Comparison of ENCODE assay signal across 1 cellular context in the genomic region with DNA sequence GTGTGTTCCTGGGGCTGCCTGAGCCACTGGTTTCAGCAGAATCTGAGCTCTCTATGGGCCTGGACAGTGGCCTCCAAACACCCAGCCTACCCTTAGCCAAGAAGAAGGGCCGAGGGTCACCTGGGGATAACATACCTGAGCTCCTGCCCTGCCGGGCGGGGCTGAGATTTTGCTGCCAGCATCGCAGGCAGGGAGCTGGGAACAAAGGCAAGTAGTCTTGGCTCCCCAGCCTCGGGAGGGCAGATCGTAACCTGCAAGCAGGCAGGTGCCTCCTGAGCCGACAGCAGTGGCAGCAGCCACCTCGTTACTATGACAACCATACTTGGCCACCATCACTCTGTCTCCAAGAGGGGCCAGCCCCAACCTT.
TF ChIP-seq lines count a peak whose summit lies in the region.

No MANE protein-coding gene starts in this region.

TF ChIP-seq in HepG2, 621 proteins besides CTCF, POLR2A, EP300 and RAD21 (continued from another document and continues in another):
- TF ChIP-seq, protein P1, sequence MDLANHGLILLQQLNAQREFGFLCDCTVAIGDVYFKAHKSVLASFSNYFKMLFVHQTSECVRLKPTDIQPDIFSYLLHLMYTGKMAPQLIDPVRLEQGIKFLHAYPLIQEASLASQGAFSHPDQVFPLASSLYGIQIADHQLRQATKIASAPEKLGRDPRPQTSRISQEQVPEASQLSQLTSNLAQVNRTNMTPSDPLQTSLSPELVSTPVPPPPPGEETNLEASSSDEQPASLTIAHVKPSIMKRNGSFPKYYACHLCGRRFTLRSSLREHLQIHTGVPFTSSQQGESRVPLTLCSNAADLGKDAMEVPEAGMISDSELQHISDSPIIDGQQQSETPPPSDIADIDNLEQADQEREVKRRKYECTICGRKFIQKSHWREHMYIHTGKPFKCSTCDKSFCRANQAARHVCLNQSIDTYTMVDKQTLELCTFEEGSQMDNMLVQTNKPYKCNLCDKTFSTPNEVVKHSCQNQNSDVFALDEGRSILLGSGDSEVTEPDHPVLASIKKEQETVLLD (CRISPR knock-in tag; IDR thresholded peaks at IDR 0.05; ENCODE audit: low read depth) = 0 out of 2 replicates have a peak, but pooled peaks have one; percentile 37
- TF ChIP-seq RBFOX2 (IDR thresholded peaks at IDR 0.05; ENCODE audit: low read depth, low read length) (peak; percentile 73), CENPT (CRISPR knock-in tag; IDR thresholded peaks at IDR 0.05; ENCODE audit: low read depth) (no peak), ETV6 (CRISPR knock-in tag; conservative IDR thresholded peaks at IDR 0.05) (no peak), RXRA (CRISPR knock-in tag; IDR thresholded peaks at IDR 0.05) (peak; percentile 49; the same call in 1 of the 2 replicates), SMAD9 (CRISPR knock-in tag; IDR thresholded peaks at IDR 0.05) (0 out of 2 replicates have a peak, but pooled peaks have one; percentile 9), ZNF333 (CRISPR knock-in tag; IDR thresholded peaks at IDR 0.05; ENCODE audit: borderline replicate concordance) (peak; percentile 56; the same call in 1 of the 2 replicates), GFI1 (CRISPR knock-in tag; IDR thresholded peaks at IDR 0.05; ENCODE audit: borderline replicate concordance) (peak; percentile 69), YEATS4 (CRISPR knock-in tag; IDR thresholded peaks at IDR 0.05; ENCODE audit: borderline replicate concordance) (no peak; the same call in 1 of the 2 replicates), ETV5 (CRISPR knock-in tag; IDR thresholded peaks at IDR 0.05; ENCODE audit: borderline replicate concordance) (no peak), NKX3-1 (CRISPR knock-in tag; IDR thresholded peaks at IDR 0.05) (0 out of 2 replicates have a peak, but pooled peaks have one; percentile 37), ZNF777 (CRISPR knock-in tag; IDR thresholded peaks at IDR 0.05) (no peak), IRX3 (CRISPR knock-in tag; IDR thresholded peaks at IDR 0.05; ENCODE audit: borderline replicate concordance, low read depth) (peak; percentile 59; the same call in 1 of the 2 replicates), TAF1 (CRISPR knock-in tag; IDR thresholded peaks at IDR 0.05) (peak; percentile 8; the same call in 1 of the 2 replicates), ZNF33B (CRISPR knock-in tag; IDR thresholded peaks at IDR 0.05) (peak; percentile 10), YY1 (IDR thresholded peaks at IDR 0.05; ENCODE audit: insufficient read depth, insufficient replicate concordance, low read depth, low read length) (peak; percentile 27), ZFX (CRISPR knock-in tag; IDR thresholded peaks at IDR 0.05; ENCODE audit: low read depth) (peak; percentile 51; the same call in 1 of the 2 replicates), ZNF382 (CRISPR knock-in tag; IDR thresholded peaks at IDR 0.05; ENCODE audit: borderline replicate concordance) (no peak), ZNF501 (CRISPR knock-in tag; IDR thresholded peaks at IDR 0.05) (peak; percentile 36; the same call in 1 of the 2 replicates), ZNF839 (CRISPR knock-in tag; IDR thresholded peaks at IDR 0.05; ENCODE audit: borderline replicate concordance) (0 out of 2 replicates have a peak, but pooled peaks have one; percentile 44), ZNF24 (IDR thresholded peaks at IDR 0.05) (no peak), U2AF2 (IDR thresholded peaks at IDR 0.05; ENCODE audit: low read depth, low read length) (peak; percentile 81; the same call in 1 of the 2 replicates)
- TF ChIP-seq, protein P2, sequence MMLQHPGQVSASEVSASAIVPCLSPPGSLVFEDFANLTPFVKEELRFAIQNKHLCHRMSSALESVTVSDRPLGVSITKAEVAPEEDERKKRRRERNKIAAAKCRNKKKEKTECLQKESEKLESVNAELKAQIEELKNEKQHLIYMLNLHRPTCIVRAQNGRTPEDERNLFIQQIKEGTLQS (CRISPR knock-in tag; IDR thresholded peaks at IDR 0.05) = no peak
- TF ChIP-seq, protein P3, sequence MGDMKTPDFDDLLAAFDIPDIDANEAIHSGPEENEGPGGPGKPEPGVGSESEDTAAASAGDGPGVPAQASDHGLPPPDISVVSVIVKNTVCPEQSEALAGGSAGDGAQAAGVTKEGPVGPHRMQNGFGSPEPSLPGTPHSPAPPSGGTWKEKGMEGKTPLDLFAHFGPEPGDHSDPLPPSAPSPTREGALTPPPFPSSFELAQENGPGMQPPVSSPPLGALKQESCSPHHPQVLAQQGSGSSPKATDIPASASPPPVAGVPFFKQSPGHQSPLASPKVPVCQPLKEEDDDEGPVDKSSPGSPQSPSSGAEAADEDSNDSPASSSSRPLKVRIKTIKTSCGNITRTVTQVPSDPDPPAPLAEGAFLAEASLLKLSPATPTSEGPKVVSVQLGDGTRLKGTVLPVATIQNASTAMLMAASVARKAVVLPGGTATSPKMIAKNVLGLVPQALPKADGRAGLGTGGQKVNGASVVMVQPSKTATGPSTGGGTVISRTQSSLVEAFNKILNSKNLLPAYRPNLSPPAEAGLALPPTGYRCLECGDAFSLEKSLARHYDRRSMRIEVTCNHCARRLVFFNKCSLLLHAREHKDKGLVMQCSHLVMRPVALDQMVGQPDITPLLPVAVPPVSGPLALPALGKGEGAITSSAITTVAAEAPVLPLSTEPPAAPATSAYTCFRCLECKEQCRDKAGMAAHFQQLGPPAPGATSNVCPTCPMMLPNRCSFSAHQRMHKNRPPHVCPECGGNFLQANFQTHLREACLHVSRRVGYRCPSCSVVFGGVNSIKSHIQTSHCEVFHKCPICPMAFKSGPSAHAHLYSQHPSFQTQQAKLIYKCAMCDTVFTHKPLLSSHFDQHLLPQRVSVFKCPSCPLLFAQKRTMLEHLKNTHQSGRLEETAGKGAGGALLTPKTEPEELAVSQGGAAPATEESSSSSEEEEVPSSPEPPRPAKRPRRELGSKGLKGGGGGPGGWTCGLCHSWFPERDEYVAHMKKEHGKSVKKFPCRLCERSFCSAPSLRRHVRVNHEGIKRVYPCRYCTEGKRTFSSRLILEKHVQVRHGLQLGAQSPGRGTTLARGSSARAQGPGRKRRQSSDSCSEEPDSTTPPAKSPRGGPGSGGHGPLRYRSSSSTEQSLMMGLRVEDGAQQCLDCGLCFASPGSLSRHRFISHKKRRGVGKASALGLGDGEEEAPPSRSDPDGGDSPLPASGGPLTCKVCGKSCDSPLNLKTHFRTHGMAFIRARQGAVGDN (CRISPR knock-in tag; IDR thresholded peaks at IDR 0.05) = peak; percentile 87
- TF ChIP-seq, protein P4, sequence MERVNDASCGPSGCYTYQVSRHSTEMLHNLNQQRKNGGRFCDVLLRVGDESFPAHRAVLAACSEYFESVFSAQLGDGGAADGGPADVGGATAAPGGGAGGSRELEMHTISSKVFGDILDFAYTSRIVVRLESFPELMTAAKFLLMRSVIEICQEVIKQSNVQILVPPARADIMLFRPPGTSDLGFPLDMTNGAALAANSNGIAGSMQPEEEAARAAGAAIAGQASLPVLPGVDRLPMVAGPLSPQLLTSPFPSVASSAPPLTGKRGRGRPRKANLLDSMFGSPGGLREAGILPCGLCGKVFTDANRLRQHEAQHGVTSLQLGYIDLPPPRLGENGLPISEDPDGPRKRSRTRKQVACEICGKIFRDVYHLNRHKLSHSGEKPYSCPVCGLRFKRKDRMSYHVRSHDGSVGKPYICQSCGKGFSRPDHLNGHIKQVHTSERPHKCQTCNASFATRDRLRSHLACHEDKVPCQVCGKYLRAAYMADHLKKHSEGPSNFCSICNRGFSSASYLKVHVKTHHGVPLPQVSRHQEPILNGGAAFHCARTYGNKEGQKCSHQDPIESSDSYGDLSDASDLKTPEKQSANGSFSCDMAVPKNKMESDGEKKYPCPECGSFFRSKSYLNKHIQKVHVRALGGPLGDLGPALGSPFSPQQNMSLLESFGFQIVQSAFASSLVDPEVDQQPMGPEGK (CRISPR knock-in tag; IDR thresholded peaks at IDR 0.05) = no peak
- TF ChIP-seq, protein P5, sequence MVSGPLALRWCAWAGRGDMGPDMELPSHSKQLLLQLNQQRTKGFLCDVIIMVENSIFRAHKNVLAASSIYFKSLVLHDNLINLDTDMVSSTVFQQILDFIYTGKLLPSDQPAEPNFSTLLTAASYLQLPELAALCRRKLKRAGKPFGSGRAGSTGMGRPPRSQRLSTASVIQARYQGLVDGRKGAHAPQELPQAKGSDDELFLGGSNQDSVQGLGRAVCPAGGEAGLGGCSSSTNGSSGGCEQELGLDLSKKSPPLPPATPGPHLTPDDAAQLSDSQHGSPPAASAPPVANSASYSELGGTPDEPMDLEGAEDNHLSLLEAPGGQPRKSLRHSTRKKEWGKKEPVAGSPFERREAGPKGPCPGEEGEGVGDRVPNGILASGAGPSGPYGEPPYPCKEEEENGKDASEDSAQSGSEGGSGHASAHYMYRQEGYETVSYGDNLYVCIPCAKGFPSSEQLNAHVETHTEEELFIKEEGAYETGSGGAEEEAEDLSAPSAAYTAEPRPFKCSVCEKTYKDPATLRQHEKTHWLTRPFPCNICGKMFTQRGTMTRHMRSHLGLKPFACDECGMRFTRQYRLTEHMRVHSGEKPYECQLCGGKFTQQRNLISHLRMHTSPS (CRISPR knock-in tag; IDR thresholded peaks at IDR 0.05; ENCODE audit: low read depth) = no peak
- TF ChIP-seq, protein P6, sequence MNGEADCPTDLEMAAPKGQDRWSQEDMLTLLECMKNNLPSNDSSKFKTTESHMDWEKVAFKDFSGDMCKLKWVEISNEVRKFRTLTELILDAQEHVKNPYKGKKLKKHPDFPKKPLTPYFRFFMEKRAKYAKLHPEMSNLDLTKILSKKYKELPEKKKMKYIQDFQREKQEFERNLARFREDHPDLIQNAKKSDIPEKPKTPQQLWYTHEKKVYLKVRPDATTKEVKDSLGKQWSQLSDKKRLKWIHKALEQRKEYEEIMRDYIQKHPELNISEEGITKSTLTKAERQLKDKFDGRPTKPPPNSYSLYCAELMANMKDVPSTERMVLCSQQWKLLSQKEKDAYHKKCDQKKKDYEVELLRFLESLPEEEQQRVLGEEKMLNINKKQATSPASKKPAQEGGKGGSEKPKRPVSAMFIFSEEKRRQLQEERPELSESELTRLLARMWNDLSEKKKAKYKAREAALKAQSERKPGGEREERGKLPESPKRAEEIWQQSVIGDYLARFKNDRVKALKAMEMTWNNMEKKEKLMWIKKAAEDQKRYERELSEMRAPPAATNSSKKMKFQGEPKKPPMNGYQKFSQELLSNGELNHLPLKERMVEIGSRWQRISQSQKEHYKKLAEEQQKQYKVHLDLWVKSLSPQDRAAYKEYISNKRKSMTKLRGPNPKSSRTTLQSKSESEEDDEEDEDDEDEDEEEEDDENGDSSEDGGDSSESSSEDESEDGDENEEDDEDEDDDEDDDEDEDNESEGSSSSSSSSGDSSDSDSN (CRISPR knock-in tag; IDR thresholded peaks at IDR 0.05) = peak; percentile 13; the same call in 1 of the 2 replicates
- TF ChIP-seq, protein P7, sequence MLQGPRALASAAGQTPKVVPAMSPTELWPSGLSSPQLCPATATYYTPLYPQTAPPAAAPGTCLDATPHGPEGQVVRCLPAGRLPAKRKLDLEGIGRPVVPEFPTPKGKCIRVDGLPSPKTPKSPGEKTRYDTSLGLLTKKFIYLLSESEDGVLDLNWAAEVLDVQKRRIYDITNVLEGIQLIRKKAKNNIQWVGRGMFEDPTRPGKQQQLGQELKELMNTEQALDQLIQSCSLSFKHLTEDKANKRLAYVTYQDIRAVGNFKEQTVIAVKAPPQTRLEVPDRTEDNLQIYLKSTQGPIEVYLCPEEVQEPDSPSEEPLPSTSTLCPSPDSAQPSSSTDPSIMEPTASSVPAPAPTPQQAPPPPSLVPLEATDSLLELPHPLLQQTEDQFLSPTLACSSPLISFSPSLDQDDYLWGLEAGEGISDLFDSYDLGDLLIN (CRISPR knock-in tag; IDR thresholded peaks at IDR 0.05; ENCODE audit: borderline replicate concordance) = 0 out of 2 replicates have a peak, but pooled peaks have one; percentile 67
- TF ChIP-seq, protein P8, sequence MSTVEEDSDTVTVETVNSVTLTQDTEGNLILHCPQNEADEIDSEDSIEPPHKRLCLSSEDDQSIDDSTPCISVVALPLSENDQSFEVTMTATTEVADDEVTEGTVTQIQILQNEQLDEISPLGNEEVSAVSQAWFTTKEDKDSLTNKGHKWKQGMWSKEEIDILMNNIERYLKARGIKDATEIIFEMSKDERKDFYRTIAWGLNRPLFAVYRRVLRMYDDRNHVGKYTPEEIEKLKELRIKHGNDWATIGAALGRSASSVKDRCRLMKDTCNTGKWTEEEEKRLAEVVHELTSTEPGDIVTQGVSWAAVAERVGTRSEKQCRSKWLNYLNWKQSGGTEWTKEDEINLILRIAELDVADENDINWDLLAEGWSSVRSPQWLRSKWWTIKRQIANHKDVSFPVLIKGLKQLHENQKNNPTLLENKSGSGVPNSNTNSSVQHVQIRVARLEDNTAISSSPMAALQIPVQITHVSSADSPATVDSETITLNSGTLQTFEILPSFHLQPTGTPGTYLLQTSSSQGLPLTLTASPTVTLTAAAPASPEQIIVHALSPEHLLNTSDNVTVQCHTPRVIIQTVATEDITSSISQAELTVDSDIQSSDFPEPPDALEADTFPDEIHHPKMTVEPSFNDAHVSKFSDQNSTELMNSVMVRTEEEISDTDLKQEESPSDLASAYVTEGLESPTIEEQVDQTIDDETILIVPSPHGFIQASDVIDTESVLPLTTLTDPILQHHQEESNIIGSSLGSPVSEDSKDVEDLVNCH (CRISPR knock-in tag; IDR thresholded peaks at IDR 0.05) = 0 out of 2 replicates have a peak, but pooled peaks have one; percentile 67
- TF ChIP-seq, protein P9, sequence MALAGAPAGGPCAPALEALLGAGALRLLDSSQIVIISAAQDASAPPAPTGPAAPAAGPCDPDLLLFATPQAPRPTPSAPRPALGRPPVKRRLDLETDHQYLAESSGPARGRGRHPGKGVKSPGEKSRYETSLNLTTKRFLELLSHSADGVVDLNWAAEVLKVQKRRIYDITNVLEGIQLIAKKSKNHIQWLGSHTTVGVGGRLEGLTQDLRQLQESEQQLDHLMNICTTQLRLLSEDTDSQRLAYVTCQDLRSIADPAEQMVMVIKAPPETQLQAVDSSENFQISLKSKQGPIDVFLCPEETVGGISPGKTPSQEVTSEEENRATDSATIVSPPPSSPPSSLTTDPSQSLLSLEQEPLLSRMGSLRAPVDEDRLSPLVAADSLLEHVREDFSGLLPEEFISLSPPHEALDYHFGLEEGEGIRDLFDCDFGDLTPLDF (CRISPR knock-in tag; IDR thresholded peaks at IDR 0.05) = 0 out of 2 replicates have a peak, but pooled peaks have one; percentile 42
- TF ChIP-seq, protein P10, sequence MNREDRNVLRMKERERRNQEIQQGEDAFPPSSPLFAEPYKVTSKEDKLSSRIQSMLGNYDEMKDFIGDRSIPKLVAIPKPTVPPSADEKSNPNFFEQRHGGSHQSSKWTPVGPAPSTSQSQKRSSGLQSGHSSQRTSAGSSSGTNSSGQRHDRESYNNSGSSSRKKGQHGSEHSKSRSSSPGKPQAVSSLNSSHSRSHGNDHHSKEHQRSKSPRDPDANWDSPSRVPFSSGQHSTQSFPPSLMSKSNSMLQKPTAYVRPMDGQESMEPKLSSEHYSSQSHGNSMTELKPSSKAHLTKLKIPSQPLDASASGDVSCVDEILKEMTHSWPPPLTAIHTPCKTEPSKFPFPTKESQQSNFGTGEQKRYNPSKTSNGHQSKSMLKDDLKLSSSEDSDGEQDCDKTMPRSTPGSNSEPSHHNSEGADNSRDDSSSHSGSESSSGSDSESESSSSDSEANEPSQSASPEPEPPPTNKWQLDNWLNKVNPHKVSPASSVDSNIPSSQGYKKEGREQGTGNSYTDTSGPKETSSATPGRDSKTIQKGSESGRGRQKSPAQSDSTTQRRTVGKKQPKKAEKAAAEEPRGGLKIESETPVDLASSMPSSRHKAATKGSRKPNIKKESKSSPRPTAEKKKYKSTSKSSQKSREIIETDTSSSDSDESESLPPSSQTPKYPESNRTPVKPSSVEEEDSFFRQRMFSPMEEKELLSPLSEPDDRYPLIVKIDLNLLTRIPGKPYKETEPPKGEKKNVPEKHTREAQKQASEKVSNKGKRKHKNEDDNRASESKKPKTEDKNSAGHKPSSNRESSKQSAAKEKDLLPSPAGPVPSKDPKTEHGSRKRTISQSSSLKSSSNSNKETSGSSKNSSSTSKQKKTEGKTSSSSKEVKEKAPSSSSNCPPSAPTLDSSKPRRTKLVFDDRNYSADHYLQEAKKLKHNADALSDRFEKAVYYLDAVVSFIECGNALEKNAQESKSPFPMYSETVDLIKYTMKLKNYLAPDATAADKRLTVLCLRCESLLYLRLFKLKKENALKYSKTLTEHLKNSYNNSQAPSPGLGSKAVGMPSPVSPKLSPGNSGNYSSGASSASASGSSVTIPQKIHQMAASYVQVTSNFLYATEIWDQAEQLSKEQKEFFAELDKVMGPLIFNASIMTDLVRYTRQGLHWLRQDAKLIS (CRISPR knock-in tag; IDR thresholded peaks at IDR 0.05) = peak; percentile 63; the same call in 1 of the 2 replicates
